ENCODE assay signal across 8 cellular contexts in the genomic region with DNA sequence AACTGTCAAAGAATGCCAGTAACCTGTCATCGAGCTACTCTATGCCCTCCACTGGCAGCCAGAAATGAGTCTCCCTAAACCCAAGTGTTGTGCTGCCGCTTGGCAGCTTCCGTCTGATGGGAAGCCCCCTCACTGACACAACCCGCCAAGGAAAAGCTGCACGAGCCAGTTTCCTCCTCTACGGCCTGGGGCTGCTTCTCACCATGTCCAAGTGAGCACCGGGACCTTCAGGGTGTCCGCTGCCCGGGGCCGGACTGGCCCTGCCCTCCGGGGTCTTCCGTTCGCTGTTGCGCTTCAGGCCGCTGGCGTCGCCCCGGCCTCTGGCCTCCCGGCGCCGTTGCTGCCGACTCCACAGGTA. TPM values are rescaled to one million over a fixed set of nuclear protein-coding genes. Genes with fewer than 3 reads are reported as not detected.
DNase-seq lines count a peak whose midpoint lies in the region; ATAC-seq, FAIRE-seq and TF ChIP-seq lines count a peak whose summit lies in the region.

No MANE protein-coding gene starts in this region.

- intact Hi-C loops in GM12878 (cut with micrococcal nuclease; ENCODE audit: unreplicated experiment), result loop anchor here (2.0 to 5.0 kb wide), 2 partner anchors 192 to 310 kb away; no protein-coding TSS in a partner anchor

- DNase-seq in DMS53 (lab: John Stamatoyannopoulos, UW) (peak; percentile 54), DMS53 treated with DMSO at 0.1 percent for 48 hours (lab: John Stamatoyannopoulos, UW; ENCODE audit: unreplicated experiment) (no peak), SK-N-DZ (ENCODE audit: low spot score) (peak; percentile 10), GM12878 (ENCODE audit: low read depth, low spot score) (no peak), keratinocyte (ENCODE audit: low read depth, low spot score) (no peak)
- DNase-seq in stimulated activated CD4-positive, alpha-beta T cell treated with anti-CD3 and anti-CD28 coated beads, Interleukin-4, amount 100 ng/mL, for 24 hours, result peak; percentile 46

- H3K4me3 ChIP-seq in GM12878, result peak overlapping the region; percentile 73
- peak overlapping the region; percentile 73 to 83 (median 81) for H3K4me3 ChIP-seq in keratinocyte (ENCODE audit: control insufficient read depth in 2 of 3, extremely low read depth in 1 of 3, insufficient read depth in 2 of 3, low read depth in 1 of 3, low read length in 3 of 3)

- no peaks in the 10 kb centered on the region for H3K9me3 ChIP-seq in GM12878 (replicated peaks; ENCODE audit: control insufficient read depth, insufficient read depth, low read length)
- H3K9me3 ChIP-seq in keratinocyte (ENCODE audit: control insufficient read depth, low read depth, low read length), result no peaks in the 10 kb centered on the region

- H3K79me2 ChIP-seq in GM12878 (ENCODE audit: control insufficient read depth, insufficient read depth, low read length), result peaks cover 90% of the 10 kb centered on the region
- H3K79me2 ChIP-seq in keratinocyte (ENCODE audit: control insufficient read depth, insufficient read depth, low read length), result peaks cover 54% of the 10 kb centered on the region

- TF ChIP-seq POLR2A in GM12878 (IDR thresholded peaks at IDR 0.05; ENCODE audit: low read depth, low read length), result no peak

- H3K27ac ChIP-seq in GM12878 (ENCODE audit: control insufficient read depth, insufficient read depth) (peak overlapping the region; percentile 99), keratinocyte (ENCODE audit: control insufficient read depth, insufficient read depth, low read length) (peak overlapping the region; percentile 92)

- SMC1A ChIA-PET in GM12878 (lab: Charles Lee; ENCODE audit: uncharacterized antibody, unreplicated experiment), result interaction anchor here (1.3 to 1.9 kb wide), 4 partner anchors 14 to 532 kb away, joined by 3 to 5 read pairs (median 4); no protein-coding TSS in a partner anchor

- CTCF ChIA-PET in GM12878 (lab: Yijun Ruan, JAX), result interaction anchor here (1.3 kb wide), 1 partner anchor 62 kb away, joined by 3 read pairs; no protein-coding TSS in a partner anchor

- TF ChIP-seq CTCF in GM12878 (IDR thresholded peaks at IDR 0.05 in 2 of 3, conservative IDR thresholded peaks at IDR 0.05 in 1 of 3; ENCODE audit: control insufficient read depth in 2 of 3, extremely low read depth in 1 of 3, insufficient read depth in 1 of 3, low read depth in 3 of 3, low read length in 3 of 3), result no peak
- no peak for TF ChIP-seq CTCF in keratinocyte (optimal IDR thresholded peaks at IDR 0.05 in 1 of 3, IDR thresholded peaks at IDR 0.05 in 1 of 3, conservative IDR thresholded peaks at IDR 0.05 in 1 of 3; ENCODE audit: extremely low read depth in 1 of 3, insufficient read depth in 2 of 3, low read length in 3 of 3)

- RAD21 ChIA-PET in GM12878 (lab: Charles Lee; ENCODE audit: unreplicated experiment), result interaction anchor here (1.0 kb wide), 1 partner anchor 62 kb away, joined by 3 read pairs; no protein-coding TSS in a partner anchor

- H3K9me1 ChIP-seq in keratinocyte (ENCODE audit: control insufficient read depth, extremely low read depth, insufficient read depth, low read length), result no peaks in the 10 kb centered on the region

- BruUV-seq in GM12878 (replicated peaks; lab: Mats Ljungman, UMichigan), result no TSS peak

- in situ Hi-C loops in GM12878 (cut with MboI), result no loop called here

- no peak for FAIRE-seq in GM12878 (lab: Jason Lieb, UNC)
- FAIRE-seq in keratinocyte (lab: Jason Lieb, UNC), result no peak

- POLR2A ChIA-PET in GM12878 (lab: Charles Lee), result interaction anchor here (0.6 to 3.1 kb wide), 5 partner anchors 9 to 370 kb away, joined by 3 to 16 read pairs (median 5); a partner anchor contains a TSS

- dilution Hi-C loops in keratinocyte (cut with MboI; ENCODE audit: extremely low pct_ligation_motif_present, low sequenced_read_pairs), result no loop called here

- 1% methylated on average over 22 of the region's 22 CpGs for WGBS in GM12878 (ENCODE audit: insufficient coverage, insufficient replicate concordance, low lambda C conversion rate, missing lambda C conversion rate)

- no peaks in the 10 kb centered on the region for H4K20me1 ChIP-seq in GM12878 (ENCODE audit: control insufficient read depth, insufficient read depth)
- peaks cover 4% of the 10 kb centered on the region for H4K20me1 ChIP-seq in keratinocyte (ENCODE audit: control insufficient read depth, extremely low read depth, insufficient read depth, low read length)

- ATAC-seq in HG02943 (IDR thresholded peaks at IDR 0.05; ENCODE audit: low read depth, unreplicated experiment), result peak; percentile 5
- ATAC-seq in GM12878, result peak; percentile 36
- ATAC-seq in HG03025 (IDR thresholded peaks at IDR 0.05; ENCODE audit: low FRiP score, unreplicated experiment), result no peak

- H3K36me3 ChIP-seq in GM12878 (ENCODE audit: control insufficient read depth in 2 of 2, insufficient read depth in 2 of 2, low read length in 1 of 2) (no peaks in the 10 kb centered on the region; a peak in 1 of 4 replicates), keratinocyte (ENCODE audit: control insufficient read depth in 2 of 2, extremely low read depth in 1 of 2, insufficient read depth in 2 of 2, low read length in 2 of 2) (peaks cover 0 to 2% of the 10 kb centered on the region in 2 experiments)

- H2AFZ ChIP-seq in GM12878 (ENCODE audit: control insufficient read depth, low read depth, low read length) (peak overlapping the region; percentile 98), keratinocyte (ENCODE audit: control insufficient read depth, low read length) (peak overlapping the region; percentile 90)

- H3K27me3 ChIP-seq in GM12878 (replicated peaks in 1 of 2; ENCODE audit: control insufficient read depth in 2 of 2, insufficient read depth in 2 of 2, low read length in 1 of 2) (no peaks in the 10 kb centered on the region), keratinocyte (ENCODE audit: control insufficient read depth, extremely low read depth, insufficient read depth, low read length) (no peaks in the 10 kb centered on the region)

- H3K9ac ChIP-seq in GM12878 (ENCODE audit: control insufficient read depth, insufficient read depth, low read length), result peak overlapping the region; percentile 81
- peak overlapping the region; percentile 89 for H3K9ac ChIP-seq in keratinocyte (ENCODE audit: control insufficient read depth, extremely low read depth, insufficient read depth, low read length)

- H3K4me1 ChIP-seq in GM12878 (ENCODE audit: control insufficient read depth, insufficient read depth, low read length) (no peaks in the 10 kb centered on the region), keratinocyte (ENCODE audit: control insufficient read depth, extremely low read depth, insufficient read depth, low read length) (peaks cover 18% of the 10 kb centered on the region)

- H3K4me2 ChIP-seq in GM12878 (ENCODE audit: control insufficient read depth, insufficient read depth) (peak overlapping the region; percentile 70), keratinocyte (ENCODE audit: control insufficient read depth, extremely low read depth, insufficient read depth, low read depth, low read length) (peak overlapping the region; percentile 75)

- TF ChIP-seq RAD21 in GM12878 (IDR thresholded peaks at IDR 0.05; ENCODE audit: insufficient read depth, low read depth, low read length), result no peak

- TF ChIP-seq EP300 in GM12878 (IDR thresholded peaks at IDR 0.05; ENCODE audit: borderline replicate concordance in 1 of 2, control insufficient read depth in 1 of 2, low read depth in 2 of 2, low read length in 2 of 2), result no peak

RNA-seq across cellular contexts. Expression of a gene that starts 0.5 kb away (rescaled TPM):
- 74.8 and 83.2 TPM in 2 replicates for polyA plus RNA-seq in SK-N-DZ (2014; cell fraction: cytosol; rRNA removed)
- 27.1 and 37.2 TPM in 2 replicates for polyA plus RNA-seq in SK-N-DZ (2014; cell fraction: nucleus; rRNA removed)
- total RNA-seq in GM12878 (2013; cell fraction: nucleolus; rRNA removed), result 56.3 and 56.4 TPM in 2 replicates
- total RNA-seq in GM12878 (2014; rRNA removed) (44.0 and 44.8 TPM in 2 replicates), GM12878 (2014; rRNA removed; fragmentation: Illumina TruSeq; extraction: Trizol) (62.3 and 64.1 TPM in 2 replicates), GM12878 (2021) (46.2 and 46.6 TPM in 2 replicates)
- polyA plus RNA-seq in GM12878 (2011; ENCODE audit: low read depth), result 16.9 TPM
- polyA plus RNA-seq in GM12878 (2011; rRNA removed) (47.8 and 77.8 TPM in 2 replicates), GM12878 (2014; fragmentation: Illumina TruSeq; extraction: Trizol) (57.1 and 68.3 TPM in 2 replicates), GM12878 (2014; fragmentation: Nextera tagmentation; extraction: Ambion mirVana) (10 to 100 TPM; 12.7 to 22.6 TPM), GM12878 (2014; rRNA removed) (34.2 and 38.5 TPM in 2 replicates), GM12878 (2016; fragmentation: Nextera tagmentation; extraction: Ambion mirVana) (10 to 100 TPM; 33.6 to 33.8 TPM), keratinocyte (26.2 to 40.8 TPM (median 26.2 TPM) in 3 replicates)
- 17.1 and 19.6 TPM in 2 replicates for polyA plus RNA-seq in GM12878 (2011; cell fraction: cytosol; rRNA removed)
- polyA plus RNA-seq in GM12878 (2011; cell fraction: nucleus; rRNA removed), result 12.2 and 16.6 TPM in 2 replicates
- 24.6 and 31.3 TPM in 2 replicates for polyA plus RNA-seq in GM12878 (2012)
- 30.4 and 44.3 TPM in 2 replicates for polyA minus RNA-seq in GM12878 (2011; rRNA and poly(A)+ RNA removed)
- 23.1 and 25.9 TPM in 2 replicates for polyA minus RNA-seq in GM12878 (2011; cell fraction: cytosol; rRNA and poly(A)+ RNA removed)
- 11.5 and 17.9 TPM in 2 replicates for polyA minus RNA-seq in GM12878 (2011; cell fraction: nucleus; rRNA and poly(A)+ RNA removed)
- 22.5 TPM for polyA plus RNA-seq in keratinocyte (2011; ENCODE audit: low read depth)
- polyA plus RNA-seq in keratinocyte (2011; cell fraction: cytosol; rRNA removed), result 20.0 and 40.9 TPM in 2 replicates
- polyA plus RNA-seq in keratinocyte (2011; cell fraction: nucleus; rRNA removed), result 23.8 and 33.7 TPM in 2 replicates
- polyA plus RNA-seq in keratinocyte (2012; ENCODE audit: low replicate concordance), result 24.4 and 30.9 TPM in 2 replicates
- 6.8 to 37.2 TPM (median 19.4 TPM) in 3 replicates for polyA minus RNA-seq in keratinocyte
- polyA minus RNA-seq in keratinocyte (2011; cell fraction: cytosol; rRNA and poly(A)+ RNA removed), result 32.2 TPM
- 19.0 and 33.6 TPM in 2 replicates for polyA minus RNA-seq in keratinocyte (2011; cell fraction: nucleus; rRNA and poly(A)+ RNA removed)

RNA-seq across cellular contexts. Expression of a gene that starts 0.9 kb away (rescaled TPM):
- 17.1 and 18.7 TPM in 2 replicates for polyA plus RNA-seq in SK-N-DZ (2014; cell fraction: cytosol; rRNA removed)
- 8.0 and 8.3 TPM in 2 replicates for polyA plus RNA-seq in SK-N-DZ (2014; cell fraction: nucleus; rRNA removed)
- total RNA-seq in GM12878 (2013; cell fraction: nucleolus; rRNA removed), result 22.9 and 24.1 TPM in 2 replicates
- total RNA-seq in GM12878 (2014; rRNA removed), result 2.8 and 4.4 TPM in 2 replicates
- 3.7 and 4.2 TPM in 2 replicates for total RNA-seq in GM12878 (2014; rRNA removed; fragmentation: Illumina TruSeq; extraction: Trizol)
- 2.4 and 2.5 TPM in 2 replicates for total RNA-seq in GM12878 (2021)
- polyA plus RNA-seq in GM12878 (2011; ENCODE audit: low read depth), result 0.88 TPM
- 3.7 and 4.1 TPM in 2 replicates for polyA plus RNA-seq in GM12878 (2011; rRNA removed)
- 3.0 and 4.0 TPM in 2 replicates for polyA plus RNA-seq in GM12878 (2011; cell fraction: cytosol; rRNA removed)
- 4.0 and 4.7 TPM in 2 replicates for polyA plus RNA-seq in GM12878 (2011; cell fraction: nucleus; rRNA removed)
- polyA plus RNA-seq in GM12878 (2012), result 1.2 and 1.3 TPM in 2 replicates
- 3.4 and 3.5 TPM in 2 replicates for polyA plus RNA-seq in GM12878 (2014; fragmentation: Illumina TruSeq; extraction: Trizol)
- polyA plus RNA-seq in GM12878 (2014; fragmentation: Nextera tagmentation; extraction: Ambion mirVana), result 1 to 10 TPM; 2.1 to 2.5 TPM
- 2.4 and 2.5 TPM in 2 replicates for polyA plus RNA-seq in GM12878 (2014; rRNA removed)
- polyA plus RNA-seq in GM12878 (2016; fragmentation: Nextera tagmentation; extraction: Ambion mirVana), result 1 to 10 TPM; 2.5 to 3.3 TPM
- 8.3 and 9.8 TPM in 2 replicates for polyA minus RNA-seq in GM12878 (2011; rRNA and poly(A)+ RNA removed)
- 1.6 and 1.9 TPM in 2 replicates for polyA minus RNA-seq in GM12878 (2011; cell fraction: cytosol; rRNA and poly(A)+ RNA removed)
- 11.8 and 14.8 TPM in 2 replicates for polyA minus RNA-seq in GM12878 (2011; cell fraction: nucleus; rRNA and poly(A)+ RNA removed)
- polyA plus RNA-seq in keratinocyte, result 0.19 to 0.95 TPM (median 0.64 TPM) in 3 replicates
- polyA plus RNA-seq in keratinocyte (2011; ENCODE audit: low read depth), result 0.20 TPM
- polyA plus RNA-seq in keratinocyte (2011; cell fraction: cytosol; rRNA removed), result 0.45 and 0.62 TPM in 2 replicates
- 0.36 and 0.56 TPM in 2 replicates for polyA plus RNA-seq in keratinocyte (2011; cell fraction: nucleus; rRNA removed)
- polyA plus RNA-seq in keratinocyte (2012; ENCODE audit: low replicate concordance), result 0.51 and 1.0 TPM in 2 replicates
- 0.23 to 0.90 TPM (median 0.53 TPM) in 3 replicates for polyA minus RNA-seq in keratinocyte
- polyA minus RNA-seq in keratinocyte (2011; cell fraction: cytosol; rRNA and poly(A)+ RNA removed), result not detected
- polyA minus RNA-seq in keratinocyte (2011; cell fraction: nucleus; rRNA and poly(A)+ RNA removed), result 0.31 TPM in 1 of 2 replicates, not detected in the other

Comparison
In these comparisons a context has a peak if more than half of its experiments do, and no peak if none do; other contexts are left out.
1. DNase-seq: peak in DMS53 (single experiment), SK-N-DZ (single experiment) and stimulated activated CD4-positive, alpha-beta T cell treated with anti-CD3 and anti-CD28 coated beads, Interleukin-4, amount 100 ng/mL, for 24 hours (single experiment); none in DMS53 treated with DMSO at 0.1 percent for 48 hours (single experiment), GM12878 (single experiment) and keratinocyte (single experiment).